ENCODE assay signal across 1 cellular context in the genomic region with DNA sequence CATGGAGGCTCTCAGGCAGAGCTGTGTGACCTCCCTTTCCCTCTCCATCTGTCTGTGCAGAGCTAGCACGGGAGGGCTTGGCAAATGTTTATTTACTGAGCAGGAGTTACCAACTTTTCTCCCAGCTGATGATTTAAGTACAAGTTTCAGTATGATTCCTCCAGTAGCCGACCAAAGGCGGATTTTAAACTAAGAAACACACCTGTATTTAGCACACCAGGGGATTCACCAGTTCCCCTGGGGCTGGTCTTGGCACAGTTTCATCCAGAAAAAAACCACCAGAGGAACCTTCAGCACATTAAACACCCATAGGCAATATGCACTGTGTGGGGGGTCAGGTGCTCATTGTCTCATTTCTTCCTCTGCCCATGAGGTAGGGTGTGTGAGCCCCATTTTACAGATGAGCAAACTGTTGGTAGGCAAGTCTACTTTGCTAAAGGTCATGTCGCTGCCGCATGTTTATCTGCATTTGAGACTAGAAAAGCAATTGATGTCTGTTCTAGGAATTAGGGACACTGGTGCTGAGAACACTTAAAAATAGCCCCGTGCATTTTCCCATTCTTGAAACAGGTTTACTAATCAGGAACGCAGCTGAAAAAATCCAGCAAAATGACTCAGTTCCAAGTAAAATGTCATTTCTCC.
TF ChIP-seq lines count a peak whose summit lies in the region.

No MANE protein-coding gene starts in this region.

TF ChIP-seq in K562, 482 proteins besides CTCF, POLR2A, EP300 and RAD21 (continued from another document):
- 0 out of 4 replicates have a peak, but pooled peaks of 1 of the 2 experiments have one; percentile 8 for TF ChIP-seq KDM1A (IDR thresholded peaks at IDR 0.05)
TF ChIP-seq in K562: peak in this region for 4.
